12 cellular contexts compared by ENCODE assay signal in genomic region chr1:111600295-111600694, GRCh38. TPM values are rescaled to one million over a fixed set of nuclear protein-coding genes. Genes with fewer than 3 reads are reported as not detected.
A peak's percentile ranks its signal among the peaks of the same experiment; 100 is the strongest.
DNase-seq lines count a peak whose midpoint lies in the region; ATAC-seq and TF ChIP-seq lines count a peak whose summit lies in the region.
"Had no signal": no experiment of that assay in that cellular context is flagged by ENCODE, and none has a peak within 500 bp of the region (broad histone marks: within the 10 kb centered on the region; RNA-seq: fewer than 3 reads in every experiment).

No MANE protein-coding gene starts in this region.

- no peaks in the 10 kb centered on the region for H3K36me3 ChIP-seq in gastroesophageal sphincter
- no peaks in the 10 kb centered on the region for H3K36me3 ChIP-seq in BE2C

- WGBS in gastroesophageal sphincter (ENCODE audit: low coverage in 1 of 2), 2 donors, result 20 to 79% methylated on average over 2 of the region's 3 CpGs

- H3K4me1 ChIP-seq in gastroesophageal sphincter (peaks cover 15 to 67% (median 16%) of the 10 kb centered on the region in 3 donors), BE2C (no peaks in the 10 kb centered on the region)

- H3K4me3 ChIP-seq in gastroesophageal sphincter (no peak overlapping the region), BE2C (ENCODE audit: low read depth, low read length) (no peak overlapping the region)

- peak overlapping the region; percentile 98 for H3K27ac Mint-ChIP-seq in activated T-helper 2 cell treated with anti-CD3 and anti-CD28 coated beads, Interferon-gamma antibody, Interleukin-2, Interleukin-4, amounts not matched to agents 10 μg/mL and 5 μg/mL and 100 μg/mL, durations not matched to agents 14 hours and 24 hours and 36 hours
- peak overlapping the region; percentile 41 to 81 for H3K27ac Mint-ChIP-seq in stimulated activated naive CD8-positive, alpha-beta T cell treated with anti-CD3 and anti-CD28 coated beads, Interleukin-15, amount 100 ng/mL, for 72 hours
- H3K27ac Mint-ChIP-seq: endodermal cell had no signal

- H3K4me1 Mint-ChIP-seq in activated T-cell treated with anti-CD3 and anti-CD28 coated beads, Interleukin-2, amount 50 U/mL, for 4 hours (ENCODE audit: low read depth), result peaks cover 98% of the 10 kb centered on the region
- H3K4me1 Mint-ChIP-seq in activated T-helper 2 cell treated with anti-CD3 and anti-CD28 coated beads, Interferon-gamma antibody, Interleukin-2, Interleukin-4, amounts not matched to agents 10 μg/mL and 5 μg/mL and 100 μg/mL, durations not matched to agents 14 hours and 24 hours and 36 hours (ENCODE audit: low read depth), result peaks cover 95% of the 10 kb centered on the region
- H3K4me1 Mint-ChIP-seq in stimulated activated naive CD8-positive, alpha-beta T cell treated with anti-CD3 and anti-CD28 coated beads, Interleukin-15, amount 100 ng/mL, for 72 hours, result peaks cover 100% of the 10 kb centered on the region
- H3K4me1 Mint-ChIP-seq: endodermal cell had no signal

- peak overlapping the region; percentile 11 for H3K4me3 Mint-ChIP-seq in activated T-cell treated with anti-CD3 and anti-CD28 coated beads, Interleukin-2, amount 50 U/mL, for 4 hours
- H3K4me3 Mint-ChIP-seq in activated T-helper 2 cell treated with anti-CD3 and anti-CD28 coated beads, Interferon-gamma antibody, Interleukin-2, Interleukin-4, amounts not matched to agents 10 μg/mL and 5 μg/mL and 100 μg/mL, durations not matched to agents 14 hours and 24 hours and 36 hours (ENCODE audit: low read depth), result peak overlapping the region; percentile 35
- H3K4me3 Mint-ChIP-seq in stimulated activated naive CD8-positive, alpha-beta T cell treated with anti-CD3 and anti-CD28 coated beads, Interleukin-15, amount 100 ng/mL, for 72 hours, result peak overlapping the region; percentile 67 to 80
- H3K4me3 Mint-ChIP-seq: endodermal cell had no signal

- intact Hi-C loops in activated T-helper 2 cell treated with anti-CD3 and anti-CD28 coated beads, Interferon-gamma antibody, Interleukin-2, Interleukin-4, amounts not matched to agents 10 μg/mL and 5 μg/mL and 100 μg/mL, durations not matched to agents 14 hours and 24 hours and 36 hours (cut with micrococcal nuclease), result loop anchor here (2.0 kb wide), 3 partner anchors 13 to 927 kb away; partner anchors contain the start of gene RAP1A

- H3K36me3 Mint-ChIP-seq in activated T-cell treated with anti-CD3 and anti-CD28 coated beads, Interleukin-2, amount 50 U/mL, for 4 hours (ENCODE audit: insufficient read depth), result no peaks in the 10 kb centered on the region
- peaks cover 16% of the 10 kb centered on the region for H3K36me3 Mint-ChIP-seq in activated T-helper 2 cell treated with anti-CD3 and anti-CD28 coated beads, Interferon-gamma antibody, Interleukin-2, Interleukin-4, amounts not matched to agents 10 μg/mL and 5 μg/mL and 100 μg/mL, durations not matched to agents 14 hours and 24 hours and 36 hours (ENCODE audit: low read depth)

- no peaks in the 10 kb centered on the region for H3K27me3 Mint-ChIP-seq in activated T-cell treated with anti-CD3 and anti-CD28 coated beads, Interleukin-2, amount 50 U/mL, for 4 hours (ENCODE audit: low read depth)
- H3K27me3 Mint-ChIP-seq in activated T-helper 2 cell treated with anti-CD3 and anti-CD28 coated beads, Interferon-gamma antibody, Interleukin-2, Interleukin-4, amounts not matched to agents 10 μg/mL and 5 μg/mL and 100 μg/mL, durations not matched to agents 14 hours and 24 hours and 36 hours (ENCODE audit: low read depth), result no peaks in the 10 kb centered on the region
- H3K27me3 Mint-ChIP-seq in stimulated activated naive CD8-positive, alpha-beta T cell treated with anti-CD3 and anti-CD28 coated beads, Interleukin-15, amount 100 ng/mL, for 72 hours, result no peaks in the 10 kb centered on the region

- H3K9me3 ChIP-seq in gastroesophageal sphincter (no peaks in the 10 kb centered on the region), BE2C (no peaks in the 10 kb centered on the region)

- peaks cover 3% of the 10 kb centered on the region for H3K9me3 Mint-ChIP-seq in activated T-cell treated with anti-CD3 and anti-CD28 coated beads, Interleukin-2, amount 50 U/mL, for 4 hours
- H3K9me3 Mint-ChIP-seq in activated T-helper 2 cell treated with anti-CD3 and anti-CD28 coated beads, Interferon-gamma antibody, Interleukin-2, Interleukin-4, amounts not matched to agents 10 μg/mL and 5 μg/mL and 100 μg/mL, durations not matched to agents 14 hours and 24 hours and 36 hours, result no peaks in the 10 kb centered on the region
- no peaks in the 10 kb centered on the region for H3K9me3 Mint-ChIP-seq in stimulated activated naive CD8-positive, alpha-beta T cell treated with anti-CD3 and anti-CD28 coated beads, Interleukin-15, amount 100 ng/mL, for 72 hours
- H3K9me3 Mint-ChIP-seq: endodermal cell had no signal

- H3K27me3 ChIP-seq in gastroesophageal sphincter (no peaks in the 10 kb centered on the region), BE2C (no peaks in the 10 kb centered on the region)

- peak overlapping the region in 2 of 4 donors; percentile 10 to 27 for H3K27ac ChIP-seq in gastroesophageal sphincter
- H3K27ac ChIP-seq: RWPE1 had no signal

- no peak for ATAC-seq in activated T-cell treated with anti-CD3 and anti-CD28 coated beads, Interleukin-2, amount 50 U/mL, for 4 hours
- ATAC-seq in HG02763 (IDR thresholded peaks at IDR 0.05; ENCODE audit: unreplicated experiment), result peak; percentile 4
- no peak for ATAC-seq in stimulated activated naive CD8-positive, alpha-beta T cell treated with anti-CD3 and anti-CD28 coated beads, Interleukin-15, amount 100 ng/mL, for 72 hours
- no peak for ATAC-seq in gastroesophageal sphincter
- ATAC-seq in HG02870 (IDR thresholded peaks at IDR 0.05; ENCODE audit: unreplicated experiment), result no peak

- no peak for TF ChIP-seq POLR2A in gastroesophageal sphincter (IDR thresholded peaks at IDR 0.05)

- TF ChIP-seq CTCF in gastroesophageal sphincter (IDR thresholded peaks at IDR 0.05), result no peak
- TF ChIP-seq CTCF in BE2C (IDR thresholded peaks at IDR 0.05; ENCODE audit: low read depth, low read length), result no peak

- no peak for DNase-seq in activated T-cell treated with anti-CD3 and anti-CD28 coated beads, Interleukin-2, amount 50 U/mL, for 4 hours
- DNase-seq in activated T-cell treated with anti-CD3 and anti-CD28 coated beads for 4 hours, result no peak
- DNase-seq in activated T-helper 2 cell treated with anti-CD3 and anti-CD28 coated beads, Interferon-gamma antibody, Interleukin-2, Interleukin-4, amounts not matched to agents 10 μg/mL and 5 μg/mL and 100 μg/mL, durations not matched to agents 14 hours and 24 hours and 36 hours (ENCODE audit: low spot score), result no peak
- no peak for DNase-seq in stimulated activated naive CD8-positive, alpha-beta T cell treated with anti-CD3 and anti-CD28 coated beads, Interleukin-15, amount 100 ng/mL, for 72 hours
- no peak for DNase-seq in BE2C
- DNase-seq: endodermal cell, midbrain, NCI-H2171 treated with DMSO at 0.1 percent for 48 hours had no signal

- TF ChIP-seq EP300 in gastroesophageal sphincter (IDR thresholded peaks at IDR 0.05), result no peak

RNA-seq across cellular contexts. Expression of gene RAP1A, which starts 19.3 kb away (rescaled TPM):
- total RNA-seq in activated T-cell treated with anti-CD3 and anti-CD28 coated beads, Interleukin-2, amount 50 U/mL, for 4 hours, result 100 to 1,000 TPM; 169 to 182 (median 171) TPM
- total RNA-seq in activated T-helper 2 cell treated with anti-CD3 and anti-CD28 coated beads, Interferon-gamma antibody, Interleukin-2, Interleukin-4, amounts not matched to agents 10 μg/mL and 5 μg/mL and 100 μg/mL, durations not matched to agents 14 hours and 24 hours and 36 hours, result 219 TPM in 2 replicates
- total RNA-seq in gastroesophageal sphincter, result 100 to 1,000 TPM; 177 to 268 (median 214) TPM
- 27.6 TPM for polyA plus RNA-seq in BE2C (2012; ENCODE audit: insufficient read depth, insufficient read length, low read depth)

Comparison
In these comparisons a context has a peak if more than half of its experiments do, and no peak if none do; other contexts are left out.
1. H3K4me3 Mint-ChIP-seq: peak in every context shown above with its lines; median percentile 74 in stimulated activated naive CD8-positive, alpha-beta T cell treated with anti-CD3 and anti-CD28 coated beads, Interleukin-15, amount 100 ng/mL, for 72 hours; 35 in activated T-helper 2 cell treated with anti-CD3 and anti-CD28 coated beads, Interferon-gamma antibody, Interleukin-2, Interleukin-4, amounts not matched to agents 10 μg/mL and 5 μg/mL and 100 μg/mL, durations not matched to agents 14 hours and 24 hours and 36 hours; 11 in activated T-cell treated with anti-CD3 and anti-CD28 coated beads, Interleukin-2, amount 50 U/mL, for 4 hours.